8 cellular contexts compared by ENCODE assay signal in the genomic region with DNA sequence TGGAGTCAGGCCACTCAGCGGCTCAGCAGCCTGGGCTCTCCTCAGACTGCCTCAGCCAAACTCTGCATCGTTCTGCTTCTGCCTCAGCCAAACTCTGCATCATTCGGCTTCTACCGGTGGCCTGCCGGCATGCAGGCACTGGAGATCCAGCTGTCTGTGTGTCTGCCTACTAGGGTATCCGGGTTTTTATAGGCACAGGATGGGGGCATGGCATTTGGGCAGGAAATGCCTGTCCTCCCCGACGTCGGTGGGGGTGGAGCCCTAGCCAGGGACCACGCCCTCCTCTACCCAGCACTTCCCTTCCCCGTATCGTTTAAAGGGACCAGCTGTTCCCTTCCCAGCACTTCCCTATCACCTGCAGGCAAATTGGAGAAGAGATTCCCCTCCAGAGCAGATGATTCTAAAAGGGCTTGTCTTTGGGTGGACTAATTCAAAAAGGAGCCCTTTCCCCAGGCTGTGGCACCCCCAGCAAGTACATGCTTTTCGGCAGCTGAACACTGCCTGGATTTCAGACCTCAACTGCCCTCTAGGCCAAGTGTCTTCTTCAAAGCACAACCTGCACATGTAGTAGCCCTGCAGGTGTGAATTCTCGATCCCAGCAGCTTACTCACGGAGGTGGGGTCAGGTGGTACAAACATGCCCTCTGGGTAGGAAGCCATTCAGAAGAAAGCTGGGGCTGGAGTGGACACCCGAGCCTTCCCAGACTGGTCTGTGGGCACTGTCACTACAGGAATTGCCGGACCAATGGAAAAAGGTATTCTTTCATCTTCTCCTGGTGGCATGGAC. TPM values are rescaled to one million over a fixed set of nuclear protein-coding genes. Genes with fewer than 3 reads are reported as not detected.
DNase-seq lines count a peak whose midpoint lies in the region; ATAC-seq and TF ChIP-seq lines count a peak whose summit lies in the region.

No MANE protein-coding gene starts in this region.

- WGBS in H9 (ENCODE audit: extremely low coverage, insufficient read length, low lambda C conversion rate) = no CpG with 5 or more reads among the region's 17 CpGs

- no peak overlapping the region for H3K4ac ChIP-seq in H9 (ENCODE audit: low read depth, low read length)

- TF ChIP-seq CTCF in AG10803 (conservative IDR thresholded peaks at IDR 0.05; ENCODE audit: low read length) (no peak), H9 (conservative IDR thresholded peaks at IDR 0.05) (no peak), osteocyte (IDR thresholded peaks at IDR 0.05) (no peak)

- H3K23me2 ChIP-seq in H9 (ENCODE audit: insufficient read length, low read depth, low read length, poor library complexity, severe bottlenecking) = peaks cover 10% of the 10 kb centered on the region

- no peaks in the 10 kb centered on the region for H3K9me3 ChIP-seq in H9 (ENCODE audit: control insufficient read depth, low read depth, low read length)

- H2BK20ac ChIP-seq in H9 (ENCODE audit: low read depth, low read length, poor library complexity, severe bottlenecking) = no peak overlapping the region

- H3K14ac ChIP-seq in H9 (ENCODE audit: insufficient read depth, low read length) = no peak overlapping the region; the same call in 1 of the 2 replicates

- H2BK15ac ChIP-seq in H9 (ENCODE audit: low read depth, low read length) = no peak overlapping the region

- peaks cover 3% of the 10 kb centered on the region; the same call in 1 of the 2 replicates for H3K4me1 ChIP-seq in H9 (ENCODE audit: insufficient read depth, low read length)

- H4K5ac ChIP-seq in H9 (ENCODE audit: insufficient read length, low read depth, low read length) = no peak overlapping the region

- H4K91ac ChIP-seq in H9 (ENCODE audit: insufficient read length, low read depth, low read length) = no peak overlapping the region

- no peak overlapping the region for H3K9ac ChIP-seq in H9 (ENCODE audit: extremely low read depth, insufficient read length, low read length)

- no peak overlapping the region for H3K4me3 ChIP-seq in AG10803 (ENCODE audit: low read length)

- H3K79me1 ChIP-seq in H9 (ENCODE audit: insufficient read depth, low read depth, low read length, poor library complexity, severe bottlenecking) = no peaks in the 10 kb centered on the region

- peak; percentile 1 for DNase-seq in AG10803 (ENCODE audit: low read depth)
- peak; percentile 80 for DNase-seq in H9
- peak; percentile 55 for DNase-seq in activated naive CD8-positive, alpha-beta T cell treated with anti-CD3 and anti-CD28 coated beads, Interleukin-2, amount 50 U/mL, for 24 hours
- DNase-seq in naive thymus-derived CD8-positive, alpha-beta T cell = peak; percentile 13 to 86 (median 66)
- DNase-seq in KG1 (lab: John Stamatoyannopoulos, UW) = no peak
- DNase-seq in osteocyte (ENCODE audit: extremely low spot score, unreplicated experiment) = no peak

- no peak overlapping the region for H3T11ph ChIP-seq in H9 (ENCODE audit: low read length)

- no peak overlapping the region for H2AFZ ChIP-seq in H9 (ENCODE audit: low read length)

- no peak overlapping the region for H3K27ac ChIP-seq in H9 (ENCODE audit: insufficient read length, low read depth, low read length)

- H3K9me3 Mint-ChIP-seq in H9 = peaks cover 0 to 10% of the 10 kb centered on the region in 2 experiments; a peak in 4 of 5 replicates
- peaks cover 5% of the 10 kb centered on the region for H3K9me3 Mint-ChIP-seq in activated naive CD8-positive, alpha-beta T cell treated with anti-CD3 and anti-CD28 coated beads, Interleukin-2, amount 50 U/mL, for 24 hours
- peaks cover 0 to 8% (median 0%) of the 10 kb centered on the region in 9 donors for H3K9me3 Mint-ChIP-seq in naive thymus-derived CD8-positive, alpha-beta T cell
- peaks cover 7% of the 10 kb centered on the region for H3K9me3 Mint-ChIP-seq in osteocyte (ENCODE audit: unreplicated experiment)

- H3K4me1 Mint-ChIP-seq in H9 = peaks cover 19 to 25% of the 10 kb centered on the region in 2 experiments
- H3K4me1 Mint-ChIP-seq in activated naive CD8-positive, alpha-beta T cell treated with anti-CD3 and anti-CD28 coated beads, Interleukin-2, amount 50 U/mL, for 24 hours = peaks cover 14% of the 10 kb centered on the region
- H3K4me1 Mint-ChIP-seq in naive thymus-derived CD8-positive, alpha-beta T cell = peaks cover 9 to 29% (median 25%) of the 10 kb centered on the region in 4 donors
- no peaks in the 10 kb centered on the region for H3K4me1 Mint-ChIP-seq in osteocyte (ENCODE audit: unreplicated experiment)

- no peak overlapping the region for H3K23ac ChIP-seq in H9 (ENCODE audit: insufficient read length, low read depth, low read length)

- no peak overlapping the region for H2AK5ac ChIP-seq in H9 (ENCODE audit: insufficient read length, low read length)

- H3K18ac ChIP-seq in H9 (ENCODE audit: insufficient read length, low read depth, low read length) = no peak overlapping the region

- no peak overlapping the region for H3K56ac ChIP-seq in H9 (ENCODE audit: insufficient read length, low read depth, low read length)

- no peaks in the 10 kb centered on the region for H3K79me2 ChIP-seq in H9 (ENCODE audit: insufficient read depth, low read length)

- no peak overlapping the region for H4K8ac ChIP-seq in H9 (replicated peaks; ENCODE audit: insufficient read length, low read depth, low read length)

- H3K27me3 Mint-ChIP-seq in H9 (ENCODE audit: low read depth) = peaks cover 19% of the 10 kb centered on the region
- H3K27me3 Mint-ChIP-seq in activated naive CD8-positive, alpha-beta T cell treated with anti-CD3 and anti-CD28 coated beads, Interleukin-2, amount 50 U/mL, for 24 hours = peaks cover 2% of the 10 kb centered on the region
- H3K27me3 Mint-ChIP-seq in naive thymus-derived CD8-positive, alpha-beta T cell = peaks cover 0 to 5% (median 3%) of the 10 kb centered on the region in 5 donors
- peaks cover 17% of the 10 kb centered on the region for H3K27me3 Mint-ChIP-seq in osteocyte (ENCODE audit: unreplicated experiment)

- no peaks in the 10 kb centered on the region for H3K27me3 ChIP-seq in H9 (ENCODE audit: insufficient read depth, low read length)

- peak overlapping the region; percentile 83 for H3K4me2 ChIP-seq in H9 (ENCODE audit: insufficient read depth, insufficient read length, low read length)

- no peaks in the 10 kb centered on the region for H4K20me1 ChIP-seq in H9 (ENCODE audit: control insufficient read depth, insufficient read depth, insufficient read length)

- POLR2A ChIA-PET in naive thymus-derived CD8-positive, alpha-beta T cell (lab: Charles Lee) = interaction anchor here (1.2 kb wide), 1 partner anchor 75 kb away, joined by 3 read pairs; no protein-coding TSS in a partner anchor

- H2BK5ac ChIP-seq in H9 (ENCODE audit: insufficient read length, low read length) = no peak overlapping the region

- H2BK120ac ChIP-seq in H9 (ENCODE audit: low read depth, low read length, poor library complexity, severe bottlenecking) = no peak overlapping the region

- H3K4me3 Mint-ChIP-seq in H9 (peak overlapping the region; percentile 67 to 71), osteocyte (ENCODE audit: unreplicated experiment) (no peak overlapping the region)
- H3K4me3 Mint-ChIP-seq in activated naive CD8-positive, alpha-beta T cell treated with anti-CD3 and anti-CD28 coated beads, Interleukin-2, amount 50 U/mL, for 24 hours = peak overlapping the region; percentile 76
- H3K4me3 Mint-ChIP-seq in naive thymus-derived CD8-positive, alpha-beta T cell = peak overlapping the region; percentile 82 to 94 (median 89)

- peak; percentile 86 for TF ChIP-seq POLR2A in Raji (IDR thresholded peaks at IDR 0.05; ENCODE audit: insufficient read depth, low read depth, low read length)

- peak; percentile 84 for ATAC-seq in activated naive CD8-positive, alpha-beta T cell treated with anti-CD3 and anti-CD28 coated beads, Interleukin-2, amount 50 U/mL, for 24 hours
- ATAC-seq in naive thymus-derived CD8-positive, alpha-beta T cell = peak; percentile 88
- no peak for ATAC-seq in GM21737 (IDR thresholded peaks at IDR 0.05; ENCODE audit: unreplicated experiment)

- H2BK12ac ChIP-seq in H9 (ENCODE audit: insufficient read length, low read depth, low read length) = no peak overlapping the region

- no peak overlapping the region for H3K27ac Mint-ChIP-seq in H9
- H3K27ac Mint-ChIP-seq in activated naive CD8-positive, alpha-beta T cell treated with anti-CD3 and anti-CD28 coated beads, Interleukin-2, amount 50 U/mL, for 24 hours = no peak overlapping the region
- peak overlapping the region; percentile 42 to 93 (median 86) for H3K27ac Mint-ChIP-seq in naive thymus-derived CD8-positive, alpha-beta T cell
- H3K27ac Mint-ChIP-seq in osteocyte (ENCODE audit: unreplicated experiment) = no peak overlapping the region

- H3K36me3 Mint-ChIP-seq in H9 (ENCODE audit: insufficient read depth in 1 of 3, low read depth in 3 of 3) (no peaks in the 10 kb centered on the region; a peak in 2 of 7 replicates), osteocyte (ENCODE audit: unreplicated experiment) (no peaks in the 10 kb centered on the region)
- H3K36me3 Mint-ChIP-seq in activated naive CD8-positive, alpha-beta T cell treated with anti-CD3 and anti-CD28 coated beads, Interleukin-2, amount 50 U/mL, for 24 hours (ENCODE audit: low read depth) = no peaks in the 10 kb centered on the region
- H3K36me3 Mint-ChIP-seq in naive thymus-derived CD8-positive, alpha-beta T cell = no peaks in the 10 kb centered on the region

RNA-seq across cellular contexts. Expression of a gene that starts 25.5 kb away (rescaled TPM):
- not detected in 2 replicates for total RNA-seq in H9 (2021)
- under 1 TPM in 1 of 2 experiments, not detected in 1; 0.08 TPM for total RNA-seq in naive thymus-derived CD8-positive, alpha-beta T cell
- not detected for polyA plus RNA-seq in naive thymus-derived CD8-positive, alpha-beta T cell
- not detected in 2 replicates for total RNA-seq in osteocyte

Comparison
In these comparisons a context has a peak if more than half of its experiments do, and no peak if none do; other contexts are left out.
1. DNase-seq: peak in AG10803 (single experiment), H9 (single experiment), activated naive CD8-positive, alpha-beta T cell treated with anti-CD3 and anti-CD28 coated beads, Interleukin-2, amount 50 U/mL, for 24 hours (single experiment) and naive thymus-derived CD8-positive, alpha-beta T cell (10 of 10); none in KG1 (single experiment) and osteocyte (single experiment).
2. H3K27ac Mint-ChIP-seq: peak in naive thymus-derived CD8-positive, alpha-beta T cell (10 of 10); none in H9 (0 of 3), activated naive CD8-positive, alpha-beta T cell treated with anti-CD3 and anti-CD28 coated beads, Interleukin-2, amount 50 U/mL, for 24 hours (single experiment) and osteocyte (single experiment).